In genomic region chr1:204503122-204503912, GRCh38 we compare ENCODE assay signal across 9 cellular contexts. TPM values are rescaled to one million over a fixed set of nuclear protein-coding genes. Genes with fewer than 3 reads are reported as not detected.
A peak's percentile ranks its signal among the peaks of the same experiment; 100 is the strongest.
DNase-seq lines count a peak whose midpoint lies in the region; ATAC-seq and TF ChIP-seq lines count a peak whose summit lies in the region.
"Had no signal": no experiment of that assay in that cellular context is flagged by ENCODE, and none has a peak within 500 bp of the region (broad histone marks: within the 10 kb centered on the region; RNA-seq: fewer than 3 reads in every experiment).

No MANE protein-coding gene starts in this region.

- peak; percentile 92 for TF ChIP-seq RAD21 in SK-N-SH (IDR thresholded peaks at IDR 0.05; ENCODE audit: low read length)

- H3F3A ChIP-seq in SK-N-SH (replicated peaks; ENCODE audit: insufficient read depth) (peaks cover 30% of the 10 kb centered on the region), PC-3 (ENCODE audit: low read length, unreplicated experiment) (peaks cover 9% of the 10 kb centered on the region)

- peak; percentile 86 for TF ChIP-seq CTCF in SK-N-SH (IDR thresholded peaks at IDR 0.05)
- peak; percentile 99 for TF ChIP-seq CTCF in PC-3 (conservative IDR thresholded peaks at IDR 0.05; ENCODE audit: low read depth, low read length)
- TF ChIP-seq CTCF in dorsolateral prefrontal cortex (IDR thresholded peaks at IDR 0.05 in 54 of 56, conservative IDR thresholded peaks at IDR 0.05 in 2 of 56; ENCODE audit: low read depth in 1 of 56, partially characterized antibody in 56 of 56) = peak; percentile 75 to 98 (median 90)

- DNase-seq in SK-N-SH (no peak), M059J (ENCODE audit: low read depth) (peak; percentile 72), PC-3 (peak; percentile 98), dorsolateral prefrontal cortex (peak in 1 of 10 donors; percentile 22)
- peak in 6 of 10 donors; percentile 26 to 80 (median 67) for DNase-seq in naive thymus-derived CD8-positive, alpha-beta T cell

- intact Hi-C loops in PC-3 (cut with micrococcal nuclease) = loop anchor here (1.0 to 5.0 kb wide), 6 partner anchors 8 to 246 kb away; partner anchors contain the start of gene PPP1R15B
- intact Hi-C loops in dorsolateral prefrontal cortex (cut with DNase I) = loop anchor here (1.0 to 5.0 kb wide), 4 partner anchors 56 to 136 kb away; no protein-coding TSS in a partner anchor

- no peaks in the 10 kb centered on the region for H3K9me3 ChIP-seq in SK-N-SH
- H3K9me3 ChIP-seq in PC-3 (ENCODE audit: low read length) = no peaks in the 10 kb centered on the region

- 0 out of 2 replicates have a peak overlapping the region, but pooled peaks have one; percentile 10 for H2AFZ ChIP-seq in SK-N-SH (ENCODE audit: low read depth)
- H2AFZ ChIP-seq in PC-3 (ENCODE audit: low read length) = peak overlapping the region; percentile 48

- no TSS peak for BruUV-seq in PC-3 (replicated peaks; lab: Mats Ljungman, UMichigan)

- H3K4me3 ChIP-seq in SK-N-SH (ENCODE audit: low read depth in 2 of 2, low read length in 1 of 2) (no peak overlapping the region; a peak in 1 of 4 replicates), PC-3 (ENCODE audit: low read length) (no peak overlapping the region), dorsolateral prefrontal cortex (no peak overlapping the region)

- POLR2A ChIA-PET in SK-N-SH (lab: Yijun Ruan, JAX) (interaction anchor here (1.2 kb wide), 1 partner anchor 9 kb away, joined by 3 read pairs; the partner anchor contains the start of gene PIK3C2B), PC-3 (lab: Charles Lee; ENCODE audit: unreplicated experiment) (no interaction called here)
- POLR2A ChIA-PET in naive thymus-derived CD8-positive, alpha-beta T cell (lab: Charles Lee) = interaction anchor here (0.9 to 2.9 kb wide), 7 partner anchors 9 to 73 kb away, joined by 3 to 23 read pairs (median 7); partner anchors contain the start of genes MDM4 and PIK3C2B

- CTCF ChIA-PET in SK-N-SH (lab: Yijun Ruan, JAX) = interaction anchor here (0.6 to 26.2 kb wide), 54 partner anchors 8 to 501 kb away, joined by 3 to 1005 read pairs (median 6); partner anchors contain the start of genes GOLT1A, MDM4 and PIK3C2B
- CTCF ChIA-PET in PC-3 (lab: Charles Lee) = interaction anchor here (0.6 to 1.3 kb wide), 12 partner anchors 9 to 304 kb away, joined by 3 to 28 read pairs (median 6); partner anchors contain the start of genes MDM4 and PIK3C2B

- peaks cover 3% of the 10 kb centered on the region for H4K20me1 ChIP-seq in SK-N-SH (ENCODE audit: insufficient read depth)
- no peaks in the 10 kb centered on the region for H4K20me1 ChIP-seq in PC-3 (ENCODE audit: low read length)

- no peak for TF ChIP-seq EP300 in SK-N-SH (IDR thresholded peaks at IDR 0.05; ENCODE audit: borderline replicate concordance in 1 of 2, low read depth in 1 of 2, low read length in 1 of 2)

- H3K27me3 Mint-ChIP-seq in naive thymus-derived CD8-positive, alpha-beta T cell = peaks cover 0 to 7% (median 0%) of the 10 kb centered on the region in 5 donors

- peak overlapping the region in 8 of 10 donors; percentile 1 to 91 (median 56) for H3K27ac Mint-ChIP-seq in naive thymus-derived CD8-positive, alpha-beta T cell

- ATAC-seq in SK-N-SH treated with all-trans-retinoic acid at 6 μM for 48 hours (no peak), PC-3 (peak; percentile 4; the same call in 1 of the 2 replicates), GM21825 (IDR thresholded peaks at IDR 0.05; ENCODE audit: unreplicated experiment) (no peak), GM19463 (IDR thresholded peaks at IDR 0.05; ENCODE audit: unreplicated experiment) (no peak)
- ATAC-seq in naive thymus-derived CD8-positive, alpha-beta T cell = peak; percentile 3 to 6
- ATAC-seq: activated naive CD4-positive, alpha-beta T cell treated with anti-CD3 and anti-CD28 coated beads, Interleukin-2, amount 50 U/mL, for 72 hours had no signal

- H3K9ac ChIP-seq in SK-N-SH (no peak overlapping the region), PC-3 (ENCODE audit: low read length) (no peak overlapping the region)

- H3K27ac ChIP-seq in SK-N-SH (ENCODE audit: low read depth in 2 of 2, low read length in 1 of 2) (no peak overlapping the region), PC-3 (ENCODE audit: low read length) (no peak overlapping the region), dorsolateral prefrontal cortex (peak overlapping the region in 52 of 59 donors; percentile 3 to 99 (median 57))

- H3K4me1 ChIP-seq in SK-N-SH (ENCODE audit: control insufficient read depth in 1 of 2, insufficient read depth in 2 of 2, low read depth in 1 of 2, low read length in 1 of 2) (peaks cover 3 to 5% of the 10 kb centered on the region in 2 experiments; a peak in 2 of 4 replicates), PC-3 (ENCODE audit: insufficient read depth, low read length) (peaks cover 23% of the 10 kb centered on the region)

- H3K4me3 Mint-ChIP-seq in naive thymus-derived CD8-positive, alpha-beta T cell = peak overlapping the region in 5 of 10 donors; percentile 7 to 57 (median 36)

- H3K4me2 ChIP-seq in SK-N-SH (no peak overlapping the region), PC-3 (ENCODE audit: low read length) (peak overlapping the region; percentile 20)

- H3K36me3 ChIP-seq in SK-N-SH (replicated peaks in 1 of 2; ENCODE audit: control insufficient read depth in 1 of 2, insufficient read depth in 2 of 2, low read length in 1 of 2) = no peaks in the 10 kb centered on the region
- H3K36me3 ChIP-seq in PC-3 (ENCODE audit: low read depth, low read length) = no peaks in the 10 kb centered on the region

- no peaks in the 10 kb centered on the region for H3K9me2 ChIP-seq in SK-N-SH
- no peaks in the 10 kb centered on the region for H3K9me2 ChIP-seq in PC-3 (replicated peaks; ENCODE audit: low read length)

- H3K27me3 ChIP-seq in SK-N-SH (ENCODE audit: insufficient read depth) = no peaks in the 10 kb centered on the region
- H3K27me3 ChIP-seq in PC-3 (ENCODE audit: low read length) = no peaks in the 10 kb centered on the region
- H3K27me3 ChIP-seq in dorsolateral prefrontal cortex = no peaks in the 10 kb centered on the region

- H3K4me1 Mint-ChIP-seq in naive thymus-derived CD8-positive, alpha-beta T cell = peaks cover 20 to 47% (median 40%) of the 10 kb centered on the region in 4 donors

- H3K79me2 ChIP-seq in SK-N-SH (ENCODE audit: insufficient read depth) (no peaks in the 10 kb centered on the region), PC-3 (ENCODE audit: low read length) (no peaks in the 10 kb centered on the region)

- WGBS in SK-N-SH (ENCODE audit: low lambda C conversion rate) = 24% methylated on average over 7 of the region's 7 CpGs

- peaks cover 0 to 5% (median 4%) of the 10 kb centered on the region in 3 donors for H3K36me3 Mint-ChIP-seq in naive thymus-derived CD8-positive, alpha-beta T cell

- H3K9me3 Mint-ChIP-seq in naive thymus-derived CD8-positive, alpha-beta T cell = peaks cover 0 to 10% (median 0%) of the 10 kb centered on the region in 9 donors
- H3K9me3 Mint-ChIP-seq: activated naive CD4-positive, alpha-beta T cell treated with anti-CD3 and anti-CD28 coated beads, Interleukin-2, amount 50 U/mL, for 72 hours had no signal

TF ChIP-seq in SK-N-SH, 30 proteins besides CTCF, POLR2A, EP300 and RAD21:
- no peak for TF ChIP-seq NRF1 (IDR thresholded peaks at IDR 0.05; ENCODE audit: low read depth, low read length)
- no peak for TF ChIP-seq MAX (IDR thresholded peaks at IDR 0.05; ENCODE audit: low read depth)
- peak; percentile 64 for TF ChIP-seq SMC3 (IDR thresholded peaks at IDR 0.05; ENCODE audit: low read depth, low read length)

TF ChIP-seq in SK-N-SH treated with all-trans-retinoic acid at 6 μM for 48 hours, 23 proteins besides CTCF, POLR2A, EP300 and RAD21 (continues in another document):
- TF ChIP-seq POU6F1 (CRISPR knock-in tag; IDR thresholded peaks at IDR 0.05; ENCODE audit: borderline replicate concordance, low read depth) (no peak), ZNF8 (CRISPR knock-in tag; IDR thresholded peaks at IDR 0.05) (no peak), ZFP3 (CRISPR knock-in tag; IDR thresholded peaks at IDR 0.05) (no peak), TCF4 (CRISPR knock-in tag; IDR thresholded peaks at IDR 0.05; ENCODE audit: borderline replicate concordance) (no peak)

RNA-seq across cellular contexts. Expression of gene PIK3C2B, which starts 8.7 kb away (rescaled TPM):
- 6.5 and 6.6 TPM in 2 replicates for polyA plus RNA-seq in SK-N-SH (2012; rRNA removed)
- polyA plus RNA-seq in SK-N-SH (2012; cell fraction: cytosol; rRNA removed) = 2.4 and 3.6 TPM in 2 replicates
- 10.2 and 11.2 TPM in 2 replicates for polyA plus RNA-seq in SK-N-SH (2012; cell fraction: nucleus; rRNA removed)
- 3.0 and 4.0 TPM in 2 replicates for total RNA-seq in M059J (2014; rRNA removed; shearing (Covaris generic))
- total RNA-seq in PC-3 (2014; rRNA removed) (34.7 and 35.3 TPM in 2 replicates), dorsolateral prefrontal cortex (100 to 1,000 TPM in 8 of 120 experiments, 10 to 100 TPM in 112; 38.4 to 188 (median 62.6) TPM)
- total RNA-seq in naive thymus-derived CD8-positive, alpha-beta T cell = 10 to 100 TPM; 39.5 to 40.1 TPM
- 1 to 10 TPM; 1.3 to 2.6 (median 1.8) TPM for polyA plus RNA-seq in naive thymus-derived CD8-positive, alpha-beta T cell

RNA-seq across cellular contexts. Expression of gene MDM4, which starts 12.9 kb away (rescaled TPM):
- polyA plus RNA-seq in SK-N-SH (2012; rRNA removed) = 6.2 and 9.2 TPM in 2 replicates
- 3.4 and 3.7 TPM in 2 replicates for polyA plus RNA-seq in SK-N-SH (2012; cell fraction: cytosol; rRNA removed)
- polyA plus RNA-seq in SK-N-SH (2012; cell fraction: nucleus; rRNA removed) = 21.0 and 47.4 TPM in 2 replicates
- total RNA-seq in M059J (2014; rRNA removed; shearing (Covaris generic)) = 2.7 and 6.9 TPM in 2 replicates
- 36.3 and 55.7 TPM in 2 replicates for total RNA-seq in PC-3 (2014; rRNA removed)
- total RNA-seq in dorsolateral prefrontal cortex = 100 to 1,000 TPM in 47 of 120 experiments, 10 to 100 TPM in 73; 56.3 to 151 (median 97.1) TPM
- 100 to 1,000 TPM; 243 to 272 TPM for total RNA-seq in naive thymus-derived CD8-positive, alpha-beta T cell
- polyA plus RNA-seq in naive thymus-derived CD8-positive, alpha-beta T cell = 10 to 100 TPM; 10.0 to 23.1 (median 10.7) TPM

Comparison
In these comparisons a context has a peak if more than half of its experiments do, and no peak if none do; other contexts are left out.
1. H3K27ac ChIP-seq: peak in dorsolateral prefrontal cortex (52 of 59); none in SK-N-SH (0 of 2) and PC-3 (single experiment).
2. ATAC-seq: peak in PC-3 (single experiment) and naive thymus-derived CD8-positive, alpha-beta T cell (2 of 2); none in SK-N-SH treated with all-trans-retinoic acid at 6 μM for 48 hours (single experiment), GM21825 (single experiment) and GM19463 (single experiment).
3. Peak in every context shown above with its lines, with median percentiles within 50 percentile points of each other: CTCF ChIP-seq.